ENCODE assay signal across 8 cellular contexts in genomic region chr14:55411426-55412389, GRCh38. TPM values are rescaled to one million over a fixed set of nuclear protein-coding genes. Genes with fewer than 3 reads are reported as not detected.
DNase-seq lines count a peak whose midpoint lies in the region; ATAC-seq and TF ChIP-seq lines count a peak whose summit lies in the region.

A gene with protein sequence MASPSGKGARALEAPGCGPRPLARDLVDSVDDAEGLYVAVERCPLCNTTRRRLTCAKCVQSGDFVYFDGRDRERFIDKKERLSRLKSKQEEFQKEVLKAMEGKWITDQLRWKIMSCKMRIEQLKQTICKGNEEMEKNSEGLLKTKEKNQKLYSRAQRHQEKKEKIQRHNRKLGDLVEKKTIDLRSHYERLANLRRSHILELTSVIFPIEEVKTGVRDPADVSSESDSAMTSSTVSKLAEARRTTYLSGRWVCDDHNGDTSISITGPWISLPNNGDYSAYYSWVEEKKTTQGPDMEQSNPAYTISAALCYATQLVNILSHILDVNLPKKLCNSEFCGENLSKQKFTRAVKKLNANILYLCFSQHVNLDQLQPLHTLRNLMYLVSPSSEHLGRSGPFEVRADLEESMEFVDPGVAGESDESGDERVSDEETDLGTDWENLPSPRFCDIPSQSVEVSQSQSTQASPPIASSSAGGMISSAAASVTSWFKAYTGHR (minus strand): TSS chr14:55411830. CDS start chr14:55411822, 8 bp downstream.

- H3K36me3 ChIP-seq in Caco-2 (ENCODE audit: control insufficient read depth, insufficient read depth, low read length) (no peaks in the 10 kb centered on the region), NT2/D1 (ENCODE audit: insufficient read depth, insufficient read length, low read length) (peaks cover 7% of the 10 kb centered on the region)

- peak within 1 kb of the TSS; percentile 62 for H3K27ac Mint-ChIP-seq in Caco-2 (ENCODE audit: unreplicated experiment)

- H3K4me3 Mint-ChIP-seq in Caco-2 (ENCODE audit: unreplicated experiment) = peak within 1 kb of the TSS; percentile 87

- H3K27ac ChIP-seq in epithelial cell of prostate = peak within 1 kb of the TSS; percentile 83

- no peaks in the 10 kb centered on the region for H3K36me3 Mint-ChIP-seq in Caco-2 (ENCODE audit: insufficient read depth, unreplicated experiment)

- H3K4me1 ChIP-seq in Caco-2 = peaks cover 15% of the 10 kb centered on the region; the same call in 1 of the 2 replicates
- no peaks in the 10 kb centered on the region for H3K4me1 ChIP-seq in NT2/D1 (ENCODE audit: insufficient read depth, insufficient read length)

- H3K9me3 Mint-ChIP-seq in Caco-2 (ENCODE audit: unreplicated experiment) = no peaks in the 10 kb centered on the region

- POLR2A ChIA-PET in Caco-2 (lab: Charles Lee) = no interaction called here

- intact Hi-C loops in Caco-2 (cut with micrococcal nuclease; ENCODE audit: unreplicated experiment) = no loop called here

- CTCF ChIA-PET in Caco-2 (lab: Charles Lee) = interaction anchor here (1.0 kb wide), 1 partner anchor 286 kb away, joined by 3 read pairs; no protein-coding TSS in a partner anchor

- DNase-seq in Caco-2 = peak; percentile 85 to 86
- DNase-seq in HUDEP-2 (lab: John Stamatoyannopoulos, UW; ENCODE audit: unreplicated experiment in 76 of 76) = peak in 72 of 76 experiments; percentile 4 to 86 (median 64)
- DNase-seq in NT2/D1 (ENCODE audit: low read depth, low spot score) = peak; percentile 60
- peak; percentile 84 for DNase-seq in activated CD8-positive, alpha-beta memory T cell treated with anti-CD3 and anti-CD28 coated beads, Interleukin-2, amount 50 U/mL, for 48 hours
- DNase-seq in epithelial cell of prostate (ENCODE audit: low read depth, low spot score) = no peak
- DNase-seq in mucosa of gallbladder (ENCODE audit: low spot score) = peak; percentile 86
- peak; percentile 68 for DNase-seq in stimulated activated CD8-positive, alpha-beta memory T cell treated with anti-CD3 and anti-CD28 coated beads, Interleukin-4, amount 100 ng/mL, for 24 hours (ENCODE audit: low read depth)

- H3K9ac ChIP-seq in NT2/D1 (ENCODE audit: insufficient read length, low read depth) = peak within 1 kb of the TSS; percentile 84

- H3K9me3 ChIP-seq in Caco-2 (no peaks in the 10 kb centered on the region), NT2/D1 (ENCODE audit: insufficient read depth, low read length) (no peaks in the 10 kb centered on the region)

- H3K27me3 ChIP-seq in Caco-2 (replicated peaks; ENCODE audit: control insufficient read depth, insufficient read depth, low read length) (no peaks in the 10 kb centered on the region), NT2/D1 (ENCODE audit: insufficient read depth, insufficient read length) (no peaks in the 10 kb centered on the region)

- no peaks in the 10 kb centered on the region for H3K27me3 Mint-ChIP-seq in Caco-2 (ENCODE audit: insufficient read depth, unreplicated experiment)

- peaks cover 7% of the 10 kb centered on the region for H3K4me1 Mint-ChIP-seq in Caco-2 (ENCODE audit: low read depth, unreplicated experiment)

- ATAC-seq in GM21360 (IDR thresholded peaks at IDR 0.05; ENCODE audit: unreplicated experiment) = peak; percentile 97

- H3K4me3 ChIP-seq in Caco-2 (ENCODE audit: low read depth, low read length) (peak within 1 kb of the TSS; percentile 78), NT2/D1 (ENCODE audit: insufficient read length, low read depth) (peak within 1 kb of the TSS; percentile 88)

- BruUV-seq in Caco-2 (replicated peaks; lab: Mats Ljungman, UMichigan) = TSS peak; percentile 79

- TF ChIP-seq CTCF in Caco-2 (IDR thresholded peaks at IDR 0.05; ENCODE audit: insufficient read depth in 1 of 2, low read depth in 1 of 2, low read length in 1 of 2, severe bottlenecking in 1 of 2, unreplicated experiment in 1 of 2) = no peak

RNA-seq across cellular contexts. Expression of the gene that starts here (rescaled TPM):
- total RNA-seq in Caco-2 (2022) (11.4 and 13.1 TPM in 2 replicates), mucosa of gallbladder (9.1 TPM)
